ENCODE assay signal across 13 cellular contexts in genomic region chr10:63237396-63237795, GRCh38.
DNase-seq lines count a peak whose midpoint lies in the region; ATAC-seq and TF ChIP-seq lines count a peak whose summit lies in the region.
"Had no signal": no experiment of that assay in that cellular context is flagged by ENCODE, and none has a peak within 500 bp of the region (broad histone marks: within the 10 kb centered on the region; RNA-seq: fewer than 3 reads in every experiment).

No MANE protein-coding gene starts in this region.

- no peaks in the 10 kb centered on the region for H3K27me3 ChIP-seq in PC-3 (ENCODE audit: low read length)
- no peaks in the 10 kb centered on the region for H3K27me3 ChIP-seq in gastrocnemius medialis
- H3K27me3 ChIP-seq: tibial nerve had no signal

- BruUV-seq in PC-3 (replicated peaks; lab: Mats Ljungman, UMichigan), result no TSS peak

- H3K27ac ChIP-seq in PC-3 (ENCODE audit: low read length) (peak overlapping the region; percentile 86), gastrocnemius medialis (peak overlapping the region; percentile 70 to 85 (median 81))

- intact Hi-C loops in PC-3 (cut with micrococcal nuclease), result no loop called here
- intact Hi-C loops in gastrocnemius medialis (cut with DNase I; ENCODE audit: low total_unique reads), result no loop called here

- TF ChIP-seq POLR2A in gastrocnemius medialis (IDR thresholded peaks at IDR 0.05), result no peak

- peaks cover 58% of the 10 kb centered on the region for H3K4me1 Mint-ChIP-seq in chondrocyte (ENCODE audit: low read depth)

- in situ Hi-C loops in gastrocnemius medialis (cut with MboI; ENCODE audit: low sequenced_read_pairs in 4 of 4), result no loop called here
- in situ Hi-C loops in ACHN (cut with HindIII; ENCODE audit: low pct_ligation_motif_present, low pct_unique_long_range_greater_than_20kb, low sequenced_read_pairs), result no loop called here

- H3F3A ChIP-seq in PC-3 (ENCODE audit: low read length, unreplicated experiment), result peaks cover 7% of the 10 kb centered on the region

- H3K9ac ChIP-seq in PC-3 (ENCODE audit: low read length), result peak overlapping the region; percentile 55

- H4K20me1 ChIP-seq in PC-3 (ENCODE audit: low read length), result peaks cover 30% of the 10 kb centered on the region

- H3K27me3 Mint-ChIP-seq in chondrocyte (ENCODE audit: low read depth), result no peaks in the 10 kb centered on the region

- ATAC-seq in PC-3 (peak; percentile 21), gastrocnemius medialis (no peak), HG03571 (IDR thresholded peaks at IDR 0.05; ENCODE audit: unreplicated experiment) (no peak)

- H3K9me3 Mint-ChIP-seq in chondrocyte (ENCODE audit: low read depth), result no peaks in the 10 kb centered on the region

- H3K4me2 ChIP-seq in PC-3 (ENCODE audit: low read length), result peak overlapping the region; percentile 74

- no peaks in the 10 kb centered on the region for H3K36me3 Mint-ChIP-seq in chondrocyte (ENCODE audit: low read depth)

- CTCF ChIA-PET in PC-3 (lab: Charles Lee), result no interaction called here

- POLR2A ChIA-PET in PC-3 (lab: Charles Lee; ENCODE audit: unreplicated experiment), result no interaction called here

- no peak for TF ChIP-seq CTCF in PC-3 (conservative IDR thresholded peaks at IDR 0.05; ENCODE audit: low read depth, low read length)
- TF ChIP-seq CTCF in chondrocyte (IDR thresholded peaks at IDR 0.05), result no peak
- TF ChIP-seq CTCF in gastrocnemius medialis (IDR thresholded peaks at IDR 0.05 in 4 of 5, conservative IDR thresholded peaks at IDR 0.05 in 1 of 5), result no peak

- peak; percentile 34 for DNase-seq in DMS53 (lab: John Stamatoyannopoulos, UW)
- no peak for DNase-seq in DMS53 treated with DMSO at 0.1 percent for 48 hours (lab: John Stamatoyannopoulos, UW; ENCODE audit: unreplicated experiment)
- peak; percentile 93 for DNase-seq in PC-3
- no peak for DNase-seq in chondrocyte (ENCODE audit: low spot score)
- no peak for DNase-seq in gastrocnemius medialis
- DNase-seq in SIG-M5 (lab: John Stamatoyannopoulos, UW), result no peak
- no peak for DNase-seq in ACHN
- DNase-seq: 8988T; central memory CD4-positive, alpha-beta T cell; kidney; NCI-H524 had no signal

- peak overlapping the region; percentile 51 for H3K27ac Mint-ChIP-seq in chondrocyte (ENCODE audit: unreplicated experiment)

- H3K79me2 ChIP-seq in PC-3 (ENCODE audit: low read length), result peaks cover 93% of the 10 kb centered on the region

- H3K9me3 ChIP-seq in PC-3 (ENCODE audit: low read length) (no peaks in the 10 kb centered on the region), gastrocnemius medialis (no peaks in the 10 kb centered on the region)
- H3K9me3 ChIP-seq: tibial nerve had no signal

- H3K4me1 ChIP-seq in PC-3 (ENCODE audit: insufficient read depth, low read length) (peaks cover 56% of the 10 kb centered on the region), gastrocnemius medialis (peaks cover 41 to 51% of the 10 kb centered on the region in 2 donors)

- H3K4me3 Mint-ChIP-seq in chondrocyte (ENCODE audit: unreplicated experiment), result no peak overlapping the region

- no peaks in the 10 kb centered on the region for H3K9me2 ChIP-seq in PC-3 (replicated peaks; ENCODE audit: low read length)

- H3K36me3 ChIP-seq in PC-3 (ENCODE audit: low read depth, low read length) (0 out of 2 replicates have a peak, but pooled peaks cover 5% of the 10 kb centered on the region), gastrocnemius medialis (no peaks in the 10 kb centered on the region)

- H3K4me3 ChIP-seq in PC-3 (ENCODE audit: low read length), result peak overlapping the region; percentile 1; the same call in 1 of the 2 replicates
- no peak overlapping the region for H3K4me3 ChIP-seq in gastrocnemius medialis
- H3K4me3 ChIP-seq: tibial nerve had no signal

- H2AFZ ChIP-seq in PC-3 (ENCODE audit: low read length), result no peak overlapping the region

Comparison
In these comparisons a context has a peak if more than half of its experiments do, and no peak if none do; other contexts are left out.
1. DNase-seq: peak in DMS53 (single experiment) and PC-3 (single experiment); none in DMS53 treated with DMSO at 0.1 percent for 48 hours (single experiment), chondrocyte (single experiment), gastrocnemius medialis (0 of 2), SIG-M5 (single experiment) and ACHN (single experiment).